Comparison of ENCODE assay signal across 1 cellular context in the genomic region with DNA sequence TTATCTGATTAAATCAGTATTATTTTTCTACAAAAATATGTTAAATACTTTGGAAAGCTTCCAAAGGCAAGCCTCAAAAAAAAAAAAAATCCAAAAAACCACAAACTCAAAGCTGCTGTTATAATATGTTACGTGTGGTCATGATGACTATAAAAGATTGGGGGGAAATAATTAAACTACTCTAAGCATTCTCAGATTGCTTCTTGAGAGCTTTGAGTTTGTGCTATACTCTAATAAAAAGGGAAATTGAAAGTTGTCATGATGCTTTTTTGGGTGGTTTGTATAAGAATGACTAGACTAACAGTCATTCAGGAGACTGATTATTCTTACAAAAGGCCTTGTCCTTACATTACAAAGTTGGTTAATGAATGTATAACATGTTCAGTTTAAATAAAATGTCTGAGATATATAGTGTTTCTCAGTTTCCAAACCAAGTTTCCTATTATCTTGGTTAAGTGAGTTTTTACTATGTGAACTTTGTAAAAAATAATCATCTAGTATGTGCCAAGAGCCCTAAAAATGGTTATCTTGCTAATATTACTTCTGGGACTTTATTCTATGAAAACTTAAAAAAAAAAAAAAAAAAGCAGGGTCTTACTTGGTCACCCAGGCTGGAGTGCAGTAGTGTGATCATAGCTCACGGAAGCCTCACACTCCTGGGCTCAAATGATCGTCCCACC.
TF ChIP-seq lines count a peak whose summit lies in the region.

No MANE protein-coding gene starts in this region.

TF ChIP-seq in GM12878, 131 proteins besides CTCF, POLR2A, EP300 and RAD21 (continued from another document and continues in another):
- TF ChIP-seq RUNX3 (IDR thresholded peaks at IDR 0.05; ENCODE audit: low read length) (peak; percentile 59; the same call in 1 of the 2 replicates), PAX5 (IDR thresholded peaks at IDR 0.05; ENCODE audit: borderline replicate concordance, low read depth, low read length) (no peak), ZNF384 (IDR thresholded peaks at IDR 0.05; ENCODE audit: borderline replicate concordance, low read depth, low read length) (peak; percentile 7; the same call in 1 of the 2 replicates), SMARCA5 (IDR thresholded peaks at IDR 0.05) (0 out of 2 replicates have a peak, but pooled peaks have one; percentile 14), CREM (IDR thresholded peaks at IDR 0.05; ENCODE audit: low read depth) (peak; percentile 64), MEF2B (IDR thresholded peaks at IDR 0.05; ENCODE audit: partially characterized antibody, poor library complexity, severe bottlenecking) (peak; percentile 86), IKZF2 (IDR thresholded peaks at IDR 0.05) (peak in 1 of 2 experiments; percentile 30; a peak in 1 of 4 replicates), ATF7 (IDR thresholded peaks at IDR 0.05; ENCODE audit: low read depth) (peak; percentile 65; the same call in 1 of the 2 replicates), NFIC (IDR thresholded peaks at IDR 0.05; ENCODE audit: low read depth, low read length) (peak; percentile 87), ETV6 (conservative IDR thresholded peaks at IDR 0.05 in 1 of 2, IDR thresholded peaks at IDR 0.05 in 1 of 2; ENCODE audit: borderline replicate concordance in 1 of 2, low read depth in 1 of 2) (peak in 1 of 2 experiments; percentile 58; a peak in 1 of 4 replicates), TAF1 (IDR thresholded peaks at IDR 0.05; ENCODE audit: borderline replicate concordance, low read depth, low read length) (no peak), SMAD5 (IDR thresholded peaks at IDR 0.05; ENCODE audit: low read depth) (no peak), BCL11A (IDR thresholded peaks at IDR 0.05; ENCODE audit: low read depth, low read length) (peak; percentile 41; the same call in 1 of the 2 replicates), GABPA (IDR thresholded peaks at IDR 0.05; ENCODE audit: low read depth) (peak; percentile 16; the same call in 1 of the 2 replicates), FOXM1 (IDR thresholded peaks at IDR 0.05; ENCODE audit: low read depth, low read length) (0 out of 2 replicates have a peak, but pooled peaks have one; percentile 59), NBN (IDR thresholded peaks at IDR 0.05) (0 out of 2 replicates have a peak, but pooled peaks have one; percentile 19), ESRRA (IDR thresholded peaks at IDR 0.05; ENCODE audit: low read length) (no peak), IRF4 (IDR thresholded peaks at IDR 0.05; ENCODE audit: low read depth, low read length) (0 out of 2 replicates have a peak, but pooled peaks have one; percentile 20), MEF2A (IDR thresholded peaks at IDR 0.05; ENCODE audit: insufficient read depth, low read depth, low read length) (peak; percentile 84), EZH2 (IDR thresholded peaks at IDR 0.05; ENCODE audit: borderline replicate concordance, control insufficient read depth, low read depth, low read length) (no peak), KLF5 (IDR thresholded peaks at IDR 0.05; ENCODE audit: partially characterized antibody) (no peak), MTA2 (IDR thresholded peaks at IDR 0.05; ENCODE audit: low read depth) (peak; percentile 80), YBX1 (IDR thresholded peaks at IDR 0.05) (no peak)
- TF ChIP-seq, protein P1, sequence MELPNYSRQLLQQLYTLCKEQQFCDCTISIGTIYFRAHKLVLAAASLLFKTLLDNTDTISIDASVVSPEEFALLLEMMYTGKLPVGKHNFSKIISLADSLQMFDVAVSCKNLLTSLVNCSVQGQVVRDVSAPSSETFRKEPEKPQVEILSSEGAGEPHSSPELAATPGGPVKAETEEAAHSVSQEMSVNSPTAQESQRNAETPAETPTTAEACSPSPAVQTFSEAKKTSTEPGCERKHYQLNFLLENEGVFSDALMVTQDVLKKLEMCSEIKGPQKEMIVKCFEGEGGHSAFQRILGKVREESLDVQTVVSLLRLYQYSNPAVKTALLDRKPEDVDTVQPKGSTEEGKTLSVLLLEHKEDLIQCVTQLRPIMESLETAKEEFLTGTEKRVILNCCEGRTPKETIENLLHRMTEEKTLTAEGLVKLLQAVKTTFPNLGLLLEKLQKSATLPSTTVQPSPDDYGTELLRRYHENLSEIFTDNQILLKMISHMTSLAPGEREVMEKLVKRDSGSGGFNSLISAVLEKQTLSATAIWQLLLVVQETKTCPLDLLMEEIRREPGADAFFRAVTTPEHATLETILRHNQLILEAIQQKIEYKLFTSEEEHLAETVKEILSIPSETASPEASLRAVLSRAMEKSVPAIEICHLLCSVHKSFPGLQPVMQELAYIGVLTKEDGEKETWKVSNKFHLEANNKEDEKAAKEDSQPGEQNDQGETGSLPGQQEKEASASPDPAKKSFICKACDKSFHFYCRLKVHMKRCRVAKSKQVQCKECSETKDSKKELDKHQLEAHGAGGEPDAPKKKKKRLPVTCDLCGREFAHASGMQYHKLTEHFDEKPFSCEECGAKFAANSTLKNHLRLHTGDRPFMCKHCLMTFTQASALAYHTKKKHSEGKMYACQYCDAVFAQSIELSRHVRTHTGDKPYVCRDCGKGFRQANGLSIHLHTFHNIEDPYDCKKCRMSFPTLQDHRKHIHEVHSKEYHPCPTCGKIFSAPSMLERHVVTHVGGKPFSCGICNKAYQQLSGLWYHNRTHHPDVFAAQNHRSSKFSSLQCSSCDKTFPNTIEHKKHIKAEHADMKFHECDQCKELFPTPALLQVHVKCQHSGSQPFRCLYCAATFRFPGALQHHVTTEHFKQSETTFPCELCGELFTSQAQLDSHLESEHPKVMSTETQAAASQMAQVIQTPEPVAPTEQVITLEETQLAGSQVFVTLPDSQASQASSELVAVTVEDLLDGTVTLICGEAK (IDR thresholded peaks at IDR 0.05; ENCODE audit: borderline replicate concordance) = peak; percentile 45; the same call in 1 of the 2 replicates
- TF ChIP-seq, protein P2, sequence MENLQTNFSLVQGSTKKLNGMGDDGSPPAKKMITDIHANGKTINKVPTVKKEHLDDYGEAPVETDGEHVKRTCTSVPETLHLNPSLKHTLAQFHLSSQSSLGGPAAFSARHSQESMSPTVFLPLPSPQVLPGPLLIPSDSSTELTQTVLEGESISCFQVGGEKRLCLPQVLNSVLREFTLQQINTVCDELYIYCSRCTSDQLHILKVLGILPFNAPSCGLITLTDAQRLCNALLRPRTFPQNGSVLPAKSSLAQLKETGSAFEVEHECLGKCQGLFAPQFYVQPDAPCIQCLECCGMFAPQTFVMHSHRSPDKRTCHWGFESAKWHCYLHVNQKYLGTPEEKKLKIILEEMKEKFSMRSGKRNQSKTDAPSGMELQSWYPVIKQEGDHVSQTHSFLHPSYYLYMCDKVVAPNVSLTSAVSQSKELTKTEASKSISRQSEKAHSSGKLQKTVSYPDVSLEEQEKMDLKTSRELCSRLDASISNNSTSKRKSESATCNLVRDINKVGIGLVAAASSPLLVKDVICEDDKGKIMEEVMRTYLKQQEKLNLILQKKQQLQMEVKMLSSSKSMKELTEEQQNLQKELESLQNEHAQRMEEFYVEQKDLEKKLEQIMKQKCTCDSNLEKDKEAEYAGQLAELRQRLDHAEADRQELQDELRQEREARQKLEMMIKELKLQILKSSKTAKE (IDR thresholded peaks at IDR 0.05; ENCODE audit: low read depth, poor library complexity, severe bottlenecking) = peak; percentile 55
- TF ChIP-seq, protein P3, sequence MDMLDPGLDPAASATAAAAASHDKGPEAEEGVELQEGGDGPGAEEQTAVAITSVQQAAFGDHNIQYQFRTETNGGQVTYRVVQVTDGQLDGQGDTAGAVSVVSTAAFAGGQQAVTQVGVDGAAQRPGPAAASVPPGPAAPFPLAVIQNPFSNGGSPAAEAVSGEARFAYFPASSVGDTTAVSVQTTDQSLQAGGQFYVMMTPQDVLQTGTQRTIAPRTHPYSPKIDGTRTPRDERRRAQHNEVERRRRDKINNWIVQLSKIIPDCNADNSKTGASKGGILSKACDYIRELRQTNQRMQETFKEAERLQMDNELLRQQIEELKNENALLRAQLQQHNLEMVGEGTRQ (IDR thresholded peaks at IDR 0.05; ENCODE audit: borderline replicate concordance, low read depth, low read length) = no peak
- TF ChIP-seq, protein P4, sequence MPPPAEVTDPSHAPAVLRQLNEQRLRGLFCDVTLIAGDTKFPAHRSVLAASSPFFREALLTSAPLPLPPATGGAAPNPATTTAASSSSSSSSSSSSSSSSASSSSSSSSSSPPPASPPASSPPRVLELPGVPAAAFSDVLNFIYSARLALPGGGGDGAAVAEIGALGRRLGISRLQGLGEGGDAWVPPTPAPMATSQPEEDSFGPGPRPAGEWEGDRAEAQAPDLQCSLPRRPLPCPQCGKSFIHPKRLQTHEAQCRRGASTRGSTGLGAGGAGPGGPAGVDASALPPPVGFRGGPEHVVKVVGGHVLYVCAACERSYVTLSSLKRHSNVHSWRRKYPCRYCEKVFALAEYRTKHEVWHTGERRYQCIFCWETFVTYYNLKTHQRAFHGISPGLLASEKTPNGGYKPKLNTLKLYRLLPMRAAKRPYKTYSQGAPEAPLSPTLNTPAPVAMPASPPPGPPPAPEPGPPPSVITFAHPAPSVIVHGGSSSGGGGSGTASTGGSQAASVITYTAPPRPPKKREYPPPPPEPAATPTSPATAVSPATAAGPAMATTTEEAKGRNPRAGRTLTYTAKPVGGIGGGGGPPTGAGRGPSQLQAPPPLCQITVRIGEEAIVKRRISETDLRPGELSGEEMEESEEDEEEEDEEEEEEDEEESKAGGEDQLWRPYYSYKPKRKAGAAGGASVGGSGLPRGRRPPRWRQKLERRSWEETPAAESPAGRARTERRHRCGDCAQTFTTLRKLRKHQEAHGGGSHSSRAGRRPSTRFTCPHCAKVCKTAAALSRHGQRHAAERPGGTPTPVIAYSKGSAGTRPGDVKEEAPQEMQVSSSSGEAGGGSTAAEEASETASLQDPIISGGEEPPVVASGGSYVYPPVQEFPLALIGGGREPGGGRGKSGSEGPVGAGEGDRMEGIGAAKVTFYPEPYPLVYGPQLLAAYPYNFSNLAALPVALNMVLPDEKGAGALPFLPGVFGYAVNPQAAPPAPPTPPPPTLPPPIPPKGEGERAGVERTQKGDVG (CRISPR knock-in tag; IDR thresholded peaks at IDR 0.05) = no peak
- TF ChIP-seq, protein P5, sequence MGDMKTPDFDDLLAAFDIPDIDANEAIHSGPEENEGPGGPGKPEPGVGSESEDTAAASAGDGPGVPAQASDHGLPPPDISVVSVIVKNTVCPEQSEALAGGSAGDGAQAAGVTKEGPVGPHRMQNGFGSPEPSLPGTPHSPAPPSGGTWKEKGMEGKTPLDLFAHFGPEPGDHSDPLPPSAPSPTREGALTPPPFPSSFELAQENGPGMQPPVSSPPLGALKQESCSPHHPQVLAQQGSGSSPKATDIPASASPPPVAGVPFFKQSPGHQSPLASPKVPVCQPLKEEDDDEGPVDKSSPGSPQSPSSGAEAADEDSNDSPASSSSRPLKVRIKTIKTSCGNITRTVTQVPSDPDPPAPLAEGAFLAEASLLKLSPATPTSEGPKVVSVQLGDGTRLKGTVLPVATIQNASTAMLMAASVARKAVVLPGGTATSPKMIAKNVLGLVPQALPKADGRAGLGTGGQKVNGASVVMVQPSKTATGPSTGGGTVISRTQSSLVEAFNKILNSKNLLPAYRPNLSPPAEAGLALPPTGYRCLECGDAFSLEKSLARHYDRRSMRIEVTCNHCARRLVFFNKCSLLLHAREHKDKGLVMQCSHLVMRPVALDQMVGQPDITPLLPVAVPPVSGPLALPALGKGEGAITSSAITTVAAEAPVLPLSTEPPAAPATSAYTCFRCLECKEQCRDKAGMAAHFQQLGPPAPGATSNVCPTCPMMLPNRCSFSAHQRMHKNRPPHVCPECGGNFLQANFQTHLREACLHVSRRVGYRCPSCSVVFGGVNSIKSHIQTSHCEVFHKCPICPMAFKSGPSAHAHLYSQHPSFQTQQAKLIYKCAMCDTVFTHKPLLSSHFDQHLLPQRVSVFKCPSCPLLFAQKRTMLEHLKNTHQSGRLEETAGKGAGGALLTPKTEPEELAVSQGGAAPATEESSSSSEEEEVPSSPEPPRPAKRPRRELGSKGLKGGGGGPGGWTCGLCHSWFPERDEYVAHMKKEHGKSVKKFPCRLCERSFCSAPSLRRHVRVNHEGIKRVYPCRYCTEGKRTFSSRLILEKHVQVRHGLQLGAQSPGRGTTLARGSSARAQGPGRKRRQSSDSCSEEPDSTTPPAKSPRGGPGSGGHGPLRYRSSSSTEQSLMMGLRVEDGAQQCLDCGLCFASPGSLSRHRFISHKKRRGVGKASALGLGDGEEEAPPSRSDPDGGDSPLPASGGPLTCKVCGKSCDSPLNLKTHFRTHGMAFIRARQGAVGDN (IDR thresholded peaks at IDR 0.05) = peak; percentile 64; the same call in 1 of the 2 replicates
- TF ChIP-seq, protein P6, sequence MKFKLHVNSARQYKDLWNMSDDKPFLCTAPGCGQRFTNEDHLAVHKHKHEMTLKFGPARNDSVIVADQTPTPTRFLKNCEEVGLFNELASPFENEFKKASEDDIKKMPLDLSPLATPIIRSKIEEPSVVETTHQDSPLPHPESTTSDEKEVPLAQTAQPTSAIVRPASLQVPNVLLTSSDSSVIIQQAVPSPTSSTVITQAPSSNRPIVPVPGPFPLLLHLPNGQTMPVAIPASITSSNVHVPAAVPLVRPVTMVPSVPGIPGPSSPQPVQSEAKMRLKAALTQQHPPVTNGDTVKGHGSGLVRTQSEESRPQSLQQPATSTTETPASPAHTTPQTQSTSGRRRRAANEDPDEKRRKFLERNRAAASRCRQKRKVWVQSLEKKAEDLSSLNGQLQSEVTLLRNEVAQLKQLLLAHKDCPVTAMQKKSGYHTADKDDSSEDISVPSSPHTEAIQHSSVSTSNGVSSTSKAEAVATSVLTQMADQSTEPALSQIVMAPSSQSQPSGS (IDR thresholded peaks at IDR 0.05; ENCODE audit: low read length) = peak; percentile 76
- TF ChIP-seq, protein P7, sequence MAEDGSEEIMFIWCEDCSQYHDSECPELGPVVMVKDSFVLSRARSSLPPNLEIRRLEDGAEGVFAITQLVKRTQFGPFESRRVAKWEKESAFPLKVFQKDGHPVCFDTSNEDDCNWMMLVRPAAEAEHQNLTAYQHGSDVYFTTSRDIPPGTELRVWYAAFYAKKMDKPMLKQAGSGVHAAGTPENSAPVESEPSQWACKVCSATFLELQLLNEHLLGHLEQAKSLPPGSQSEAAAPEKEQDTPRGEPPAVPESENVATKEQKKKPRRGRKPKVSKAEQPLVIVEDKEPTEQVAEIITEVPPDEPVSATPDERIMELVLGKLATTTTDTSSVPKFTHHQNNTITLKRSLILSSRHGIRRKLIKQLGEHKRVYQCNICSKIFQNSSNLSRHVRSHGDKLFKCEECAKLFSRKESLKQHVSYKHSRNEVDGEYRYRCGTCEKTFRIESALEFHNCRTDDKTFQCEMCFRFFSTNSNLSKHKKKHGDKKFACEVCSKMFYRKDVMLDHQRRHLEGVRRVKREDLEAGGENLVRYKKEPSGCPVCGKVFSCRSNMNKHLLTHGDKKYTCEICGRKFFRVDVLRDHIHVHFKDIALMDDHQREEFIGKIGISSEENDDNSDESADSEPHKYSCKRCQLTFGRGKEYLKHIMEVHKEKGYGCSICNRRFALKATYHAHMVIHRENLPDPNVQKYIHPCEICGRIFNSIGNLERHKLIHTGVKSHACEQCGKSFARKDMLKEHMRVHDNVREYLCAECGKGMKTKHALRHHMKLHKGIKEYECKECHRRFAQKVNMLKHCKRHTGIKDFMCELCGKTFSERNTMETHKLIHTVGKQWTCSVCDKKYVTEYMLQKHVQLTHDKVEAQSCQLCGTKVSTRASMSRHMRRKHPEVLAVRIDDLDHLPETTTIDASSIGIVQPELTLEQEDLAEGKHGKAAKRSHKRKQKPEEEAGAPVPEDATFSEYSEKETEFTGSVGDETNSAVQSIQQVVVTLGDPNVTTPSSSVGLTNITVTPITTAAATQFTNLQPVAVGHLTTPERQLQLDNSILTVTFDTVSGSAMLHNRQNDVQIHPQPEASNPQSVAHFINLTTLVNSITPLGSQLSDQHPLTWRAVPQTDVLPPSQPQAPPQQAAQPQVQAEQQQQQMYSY (CRISPR knock-in tag; IDR thresholded peaks at IDR 0.05) = no peak
